In genomic region chr2:74741076-74741460, GRCh38 we compare ENCODE assay signal across 12 cellular contexts.
DNase-seq lines count a peak whose midpoint lies in the region; ATAC-seq and TF ChIP-seq lines count a peak whose summit lies in the region.
"Had no signal": no experiment of that assay in that cellular context is flagged by ENCODE, and none has a peak within 500 bp of the region (broad histone marks: within the 10 kb centered on the region; RNA-seq: fewer than 3 reads in every experiment).

No MANE protein-coding gene starts in this region.

- POLR2A ChIA-PET in AG04450 (lab: Yijun Ruan, JAX), result interaction anchor here (0.6 to 1.5 kb wide), 2 partner anchors 26 to 27 kb away, joined by 3 to 10 read pairs; no protein-coding TSS in a partner anchor

- peaks cover 12 to 14% of the 10 kb centered on the region in 2 donors for H3K36me3 Mint-ChIP-seq in activated naive CD4-positive, alpha-beta T cell treated with anti-CD3 and anti-CD28 coated beads, Interleukin-2, amount 50 U/mL, for 72 hours

- H3K27me3 ChIP-seq in AG04450 (ENCODE audit: control insufficient read depth, insufficient read depth, low read length), result no peaks in the 10 kb centered on the region
- H3K27me3 ChIP-seq: adrenal gland had no signal

- no peak overlapping the region for H3K4me3 ChIP-seq in AG04450 (ENCODE audit: low read depth, low read length)
- H3K4me3 ChIP-seq: adrenal gland had no signal

- H3K27ac ChIP-seq in AG04450 (ENCODE audit: low read depth, low read length) (peak overlapping the region; percentile 69), epithelial cell of prostate (peak overlapping the region; percentile 98)
- H3K27ac ChIP-seq: adrenal gland had no signal

- no peaks in the 10 kb centered on the region for H3K9me3 ChIP-seq in AG04450 (ENCODE audit: control insufficient read depth, insufficient read depth, low read length)
- H3K9me3 ChIP-seq: adrenal gland had no signal

- peak; percentile 83 for ATAC-seq in omental fat pad (ENCODE audit: low FRiP score)
- no peak for ATAC-seq in activated naive CD4-positive, alpha-beta T cell treated with anti-CD3 and anti-CD28 coated beads, Interleukin-2, amount 50 U/mL, for 72 hours
- ATAC-seq in GM21381 (IDR thresholded peaks at IDR 0.05; ENCODE audit: unreplicated experiment), result no peak
- ATAC-seq: sciatic nerve had no signal

- CTCF ChIA-PET in AG04450 (lab: Charles Lee), result interaction anchor here (1.3 to 3.7 kb wide), 4 partner anchors 26 to 135 kb away, joined by 3 to 16 read pairs (median 6); no protein-coding TSS in a partner anchor

- peaks cover 9 to 12% of the 10 kb centered on the region in 2 donors for H3K9me3 Mint-ChIP-seq in activated naive CD4-positive, alpha-beta T cell treated with anti-CD3 and anti-CD28 coated beads, Interleukin-2, amount 50 U/mL, for 72 hours

- H3K27ac Mint-ChIP-seq in activated naive CD4-positive, alpha-beta T cell treated with anti-CD3 and anti-CD28 coated beads, Interleukin-2, amount 50 U/mL, for 72 hours, result no peak overlapping the region

- DNase-seq in AG04450 (ENCODE audit: low read depth, low spot score) (no peak), NCI-H82 treated with DMSO at 0.1 percent for 48 hours (lab: John Stamatoyannopoulos, UW; ENCODE audit: unreplicated experiment) (peak; percentile 46), epithelial cell of prostate (ENCODE audit: low read depth, low spot score) (no peak), omental fat pad (ENCODE audit: low spot score) (no peak), Kasumi-1 (lab: John Stamatoyannopoulos, UW) (no peak)
- DNase-seq in activated naive CD4-positive, alpha-beta T cell treated with anti-CD3 and anti-CD28 coated beads, Interleukin-2, amount 50 U/mL, for 72 hours (ENCODE audit: low spot score in 2 of 2), result no peak
- DNase-seq in stimulated activated CD4-positive, alpha-beta T cell treated with anti-CD3 and anti-CD28 coated beads, Interleukin-12 subunit alpha, Interleukin-12 subunit beta, amount 100 ng/mL, for 4 hours, result no peak
- DNase-seq: effector memory CD4-positive, alpha-beta T cell; NCI-H2029 had no signal

- no peak for TF ChIP-seq CTCF in AG04450 (IDR thresholded peaks at IDR 0.05; ENCODE audit: low read depth, low read length)
- no peak for TF ChIP-seq CTCF in omental fat pad (IDR thresholded peaks at IDR 0.05)
